Comparison of ENCODE assay signal across 2 cellular contexts in the genomic region with DNA sequence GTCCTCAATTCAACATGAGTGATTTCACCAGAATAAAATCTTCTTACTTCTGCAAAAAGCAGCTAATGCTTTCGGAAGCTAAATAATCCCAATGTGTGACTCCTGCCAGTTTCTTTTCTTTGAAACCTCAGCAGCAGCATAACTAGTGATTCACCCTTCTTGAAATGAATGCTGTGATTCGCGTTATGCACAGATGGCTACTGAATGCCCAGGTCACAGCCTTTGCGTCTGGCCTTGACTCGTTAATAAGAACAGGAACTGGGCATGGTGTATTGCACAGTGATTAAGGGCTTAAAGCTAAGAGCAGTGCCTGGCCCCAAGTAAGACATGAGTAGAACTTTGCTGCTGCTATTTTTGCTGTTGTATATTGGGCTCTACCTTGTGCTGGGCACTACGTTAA.
TF ChIP-seq lines count a peak whose summit lies in the region.

No MANE protein-coding gene starts in this region.

TF ChIP-seq in A549, 52 proteins besides CTCF, POLR2A, EP300 and RAD21 (continued from another document):
- TF ChIP-seq REST (IDR thresholded peaks at IDR 0.05) = no peak
- TF ChIP-seq ZFP36 (IDR thresholded peaks at IDR 0.05; ENCODE audit: borderline replicate concordance, partially characterized antibody) = no peak
- no peak for TF ChIP-seq JUN (IDR thresholded peaks at IDR 0.05)
- no peak for TF ChIP-seq FOSL2 (IDR thresholded peaks at IDR 0.05)
- TF ChIP-seq FOSL2 (CRISPR knock-in tag; IDR thresholded peaks at IDR 0.05) = no peak

TF ChIP-seq in GM23338, 12 proteins besides CTCF, POLR2A, EP300 and RAD21 (continued from another document):
- TF ChIP-seq ZNF462 (CRISPR knock-in tag; IDR thresholded peaks at IDR 0.05) = no peak
- no peak for TF ChIP-seq REST (IDR thresholded peaks at IDR 0.05; ENCODE audit: unreplicated experiment)
- TF ChIP-seq ZNF114 (CRISPR knock-in tag; IDR thresholded peaks at IDR 0.05) = no peak
- TF ChIP-seq, protein P1, sequence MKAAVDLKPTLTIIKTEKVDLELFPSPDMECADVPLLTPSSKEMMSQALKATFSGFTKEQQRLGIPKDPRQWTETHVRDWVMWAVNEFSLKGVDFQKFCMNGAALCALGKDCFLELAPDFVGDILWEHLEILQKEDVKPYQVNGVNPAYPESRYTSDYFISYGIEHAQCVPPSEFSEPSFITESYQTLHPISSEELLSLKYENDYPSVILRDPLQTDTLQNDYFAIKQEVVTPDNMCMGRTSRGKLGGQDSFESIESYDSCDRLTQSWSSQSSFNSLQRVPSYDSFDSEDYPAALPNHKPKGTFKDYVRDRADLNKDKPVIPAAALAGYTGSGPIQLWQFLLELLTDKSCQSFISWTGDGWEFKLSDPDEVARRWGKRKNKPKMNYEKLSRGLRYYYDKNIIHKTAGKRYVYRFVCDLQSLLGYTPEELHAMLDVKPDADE (IDR thresholded peaks at IDR 0.05) = no peak
